ENCODE assay signal across 20 cellular contexts in genomic region chr14:84390010-84390409, GRCh38.
A peak's percentile ranks its signal among the peaks of the same experiment; 100 is the strongest.
DNase-seq lines count a peak whose midpoint lies in the region; ATAC-seq, FAIRE-seq and TF ChIP-seq lines count a peak whose summit lies in the region.
"Had no signal": no experiment of that assay in that cellular context is flagged by ENCODE, and none has a peak within 500 bp of the region (broad histone marks: within the 10 kb centered on the region; RNA-seq: fewer than 3 reads in every experiment).

No MANE protein-coding gene starts in this region.

- H3K27ac ChIP-seq in AG04450 (ENCODE audit: low read depth, low read length) (no peak overlapping the region), astrocyte (ENCODE audit: low read depth, low read length) (no peak overlapping the region), neural progenitor cell (no peak overlapping the region)
- H3K27ac ChIP-seq: 22Rv1; A549; BLaER1 treated with 17β-estradiol and CSF1 and Interleukin-3, amounts not matched to agents 10 nM and 100 nM; GM23248 had no signal

- CTCF ChIA-PET in AG04450 (lab: Charles Lee), result no interaction called here

- no peaks in the 10 kb centered on the region for H3F3A ChIP-seq in neural progenitor cell (ENCODE audit: low read depth)

- H3K36me3 ChIP-seq in astrocyte (ENCODE audit: insufficient read depth, low read length) (no peaks in the 10 kb centered on the region), neural progenitor cell (no peaks in the 10 kb centered on the region)
- H3K36me3 ChIP-seq: BLaER1 treated with 17β-estradiol and CSF1 and Interleukin-3, amounts not matched to agents 10 nM and 100 nM; HAP-1 had no signal

- POLR2A ChIA-PET in AG04450 (lab: Yijun Ruan, JAX), result no interaction called here

- no peak overlapping the region for H3K4me2 ChIP-seq in astrocyte (ENCODE audit: low read length)
- H3K4me2 ChIP-seq in neural progenitor cell, result no peak overlapping the region
- H3K4me2 ChIP-seq: A549; BLaER1 treated with 17β-estradiol and CSF1 and Interleukin-3, amounts not matched to agents 10 nM and 100 nM had no signal

- H2AFZ ChIP-seq in astrocyte (ENCODE audit: low read depth, low read length), result peak overlapping the region; percentile 29
- peak overlapping the region; percentile 23 for H2AFZ ChIP-seq in neural progenitor cell (replicated peaks)
- H2AFZ ChIP-seq: GM23248 had no signal

- H3K27me3 ChIP-seq in AG04450 (ENCODE audit: control insufficient read depth, insufficient read depth, low read length), result no peaks in the 10 kb centered on the region
- H3K27me3 ChIP-seq in astrocyte (ENCODE audit: insufficient read depth, low read length), result no peaks in the 10 kb centered on the region
- no peaks in the 10 kb centered on the region for H3K27me3 ChIP-seq in neural progenitor cell
- H3K27me3 ChIP-seq: BLaER1 treated with 17β-estradiol and CSF1 and Interleukin-3, amounts not matched to agents 10 nM and 100 nM had no signal

- H3K9me3 Mint-ChIP-seq in astrocyte (ENCODE audit: unreplicated experiment) (no peaks in the 10 kb centered on the region), neural progenitor cell (no peaks in the 10 kb centered on the region)

- ATAC-seq in HG02610 (IDR thresholded peaks at IDR 0.05; ENCODE audit: unreplicated experiment) (no peak), GM21737 (IDR thresholded peaks at IDR 0.05; ENCODE audit: unreplicated experiment) (no peak)
- ATAC-seq: A549; CD8-positive, alpha-beta T cell; GM12878 had no signal

- H3K4me3 Mint-ChIP-seq in astrocyte (ENCODE audit: unreplicated experiment) (no peak overlapping the region), neural progenitor cell (no peak overlapping the region)
- H3K4me3 Mint-ChIP-seq: B cell; CD8-positive, alpha-beta T cell; IgD-negative memory B cell had no signal

- H3K4me1 ChIP-seq in astrocyte (ENCODE audit: insufficient read depth, low read length) (no peaks in the 10 kb centered on the region), neural progenitor cell (no peaks in the 10 kb centered on the region)
- H3K4me1 ChIP-seq: A549; BLaER1 treated with 17β-estradiol and CSF1 and Interleukin-3, amounts not matched to agents 10 nM and 100 nM had no signal

- H3K27me3 Mint-ChIP-seq in astrocyte (ENCODE audit: low read depth, unreplicated experiment), result no peaks in the 10 kb centered on the region
- no peaks in the 10 kb centered on the region for H3K27me3 Mint-ChIP-seq in neural progenitor cell (ENCODE audit: insufficient read depth, low read depth)
- H3K27me3 Mint-ChIP-seq: B cell, IgD-negative memory B cell had no signal

- H3K79me2 ChIP-seq in astrocyte (ENCODE audit: insufficient read depth, low read length), result no peaks in the 10 kb centered on the region
- no peaks in the 10 kb centered on the region for H3K79me2 ChIP-seq in neural progenitor cell (ENCODE audit: low read depth)

- H4K20me1 ChIP-seq in astrocyte (ENCODE audit: insufficient read depth, low read length) (no peaks in the 10 kb centered on the region), neural progenitor cell (ENCODE audit: low read depth) (no peaks in the 10 kb centered on the region)
- H4K20me1 ChIP-seq: BLaER1 treated with 17β-estradiol and CSF1 and Interleukin-3, amounts not matched to agents 10 nM and 100 nM had no signal

- no peak overlapping the region for H3K4me3 ChIP-seq in AG04450 (ENCODE audit: low read depth, low read length)
- no peak overlapping the region for H3K4me3 ChIP-seq in astrocyte (ENCODE audit: insufficient read depth, low read depth, low read length)
- H3K4me3 ChIP-seq in neural progenitor cell, result no peak overlapping the region
- H3K4me3 ChIP-seq: A549; BLaER1 treated with 17β-estradiol and CSF1 and Interleukin-3, amounts not matched to agents 10 nM and 100 nM; GM12878; GM23248; HAP-1 had no signal

- H3K36me3 Mint-ChIP-seq in astrocyte (ENCODE audit: low read depth, unreplicated experiment), result no peaks in the 10 kb centered on the region
- H3K36me3 Mint-ChIP-seq in neural progenitor cell, result no peaks in the 10 kb centered on the region
- H3K36me3 Mint-ChIP-seq: CD8-positive, alpha-beta T cell; IgD-negative memory B cell had no signal

- no peak for TF ChIP-seq CTCF in AG04450 (IDR thresholded peaks at IDR 0.05; ENCODE audit: low read depth, low read length)
- no peak for TF ChIP-seq CTCF in astrocyte (IDR thresholded peaks at IDR 0.05; ENCODE audit: insufficient read depth, low read depth, low read length)
- TF ChIP-seq CTCF in neural progenitor cell (IDR thresholded peaks at IDR 0.05), result no peak

- H3K27ac Mint-ChIP-seq in astrocyte (ENCODE audit: unreplicated experiment) (no peak overlapping the region), neural progenitor cell (no peak overlapping the region)
- H3K27ac Mint-ChIP-seq: B cell; CD8-positive, alpha-beta T cell; IgD-negative memory B cell had no signal

- DNase-seq in AG04450 (ENCODE audit: low read depth, low spot score) (peak; percentile 16), astrocyte (ENCODE audit: low read depth) (peak; percentile 15), neural progenitor cell (ENCODE audit: low spot score) (no peak), HCEC 1CT (no peak)
- DNase-seq: Calu3; CD8-positive, alpha-beta T cell; DMS79 treated with DMSO at 0.1 percent for 48 hours; GF-D8; GM23248 had no signal

- H3K4me1 Mint-ChIP-seq in astrocyte (ENCODE audit: low read depth, unreplicated experiment) (no peaks in the 10 kb centered on the region), neural progenitor cell (no peaks in the 10 kb centered on the region)
- H3K4me1 Mint-ChIP-seq: B cell, IgD-negative memory B cell had no signal

- H3K9ac ChIP-seq in astrocyte (ENCODE audit: low read length) (no peak overlapping the region), neural progenitor cell (no peak overlapping the region)
- H3K9ac ChIP-seq: BLaER1 treated with 17β-estradiol and CSF1 and Interleukin-3, amounts not matched to agents 10 nM and 100 nM; GM23248 had no signal

- H3K9me3 ChIP-seq in AG04450 (ENCODE audit: control insufficient read depth, insufficient read depth, low read length) (no peaks in the 10 kb centered on the region), astrocyte (ENCODE audit: insufficient read depth, low read depth, low read length) (no peaks in the 10 kb centered on the region), neural progenitor cell (ENCODE audit: low read depth) (no peaks in the 10 kb centered on the region)
- H3K9me3 ChIP-seq: A549; BLaER1 treated with 17β-estradiol and CSF1 and Interleukin-3, amounts not matched to agents 10 nM and 100 nM; HAP-1 had no signal

- FAIRE-seq in astrocyte (lab: Jason Lieb, UNC) (no peak), endometrium (lab: Jason Lieb, UNC) (peak; percentile 70)
- FAIRE-seq: A549, GM12878, HTR-8/SVneo had no signal

Comparison
In these comparisons a context has a peak if more than half of its experiments do, and no peak if none do; other contexts are left out.
1. DNase-seq: peak in AG04450 (single experiment) and astrocyte (single experiment); none in neural progenitor cell (single experiment) and HCEC 1CT (single experiment).